Comparison of ENCODE assay signal across 23 cellular contexts in genomic region chr13:40875583-40875982, GRCh38.
"Had no signal": no experiment of that assay in that cellular context is flagged by ENCODE, and none has a peak within 500 bp of the region (broad histone marks: within the 10 kb centered on the region; RNA-seq: fewer than 3 reads in every experiment).

No MANE protein-coding gene starts in this region.

- H3K27me3 ChIP-seq: dorsolateral prefrontal cortex, gastroesophageal sphincter, heart left ventricle, left lung, sigmoid colon, suprapubic skin, tibial artery, upper lobe of left lung had no signal

- H3K9me3 ChIP-seq: prostate gland had no signal

- H3K4me1 ChIP-seq: gastroesophageal sphincter, left lung, prostate gland, sigmoid colon, suprapubic skin, tibial artery, upper lobe of left lung had no signal

- H3K4me3 ChIP-seq: dorsolateral prefrontal cortex, gastroesophageal sphincter, heart left ventricle, left lung, mucosa of descending colon, prostate gland, sigmoid colon, suprapubic skin, tibial artery, upper lobe of left lung had no signal

- H3K36me3 ChIP-seq: prostate gland had no signal

- DNase-seq: central memory CD4-positive, alpha-beta T cell; dorsolateral prefrontal cortex; effector CD4-positive, alpha-beta T cell; erythroblast; heart left ventricle; hippocampal formation; left cardiac atrium; left lung; mesenchymal stem cell; mucosa of descending colon; naive thymus-derived CD4-positive, alpha-beta T cell; nucleus accumbens; right cardiac atrium; sigmoid colon; small intestine; stimulated activated CD4-positive, alpha-beta T cell treated with anti-CD3 and anti-CD28 coated beads, Interleukin-15, amount 100 ng/mL, for 24 hours; stimulated activated CD4-positive, alpha-beta T cell treated with anti-CD3 and anti-CD28 coated beads, Interleukin-2, amount 100 ng/mL, for 48 hours; stimulated activated naive B cell treated with anti-CD40 and anti-IgM and Interleukin-4, amounts not matched to agents 10 μg/mL and 1 μg/mL and 100 μg/mL, for 72 hours; tibial artery; upper lobe of left lung had no signal

- H3K27ac ChIP-seq: dorsolateral prefrontal cortex, gastroesophageal sphincter, heart left ventricle, left lung, prostate gland, sigmoid colon, suprapubic skin, tibial artery, upper lobe of left lung had no signal

- ATAC-seq: gastroesophageal sphincter; heart left ventricle; left cardiac atrium; left lung; mucosa of descending colon; naive thymus-derived CD4-positive, alpha-beta T cell; right cardiac atrium; stimulated activated naive B cell treated with anti-CD40 and anti-IgM and Interleukin-4, amounts not matched to agents 10 μg/mL and 1 μg/mL and 100 μg/mL, for 72 hours had no signal
